ENCODE assay signal across 1 cellular context in genomic region chr6:37913210-37913609, GRCh38.
TF ChIP-seq lines count a peak whose summit lies in the region.

No MANE protein-coding gene starts in this region.

TF ChIP-seq in SK-N-SH treated with all-trans-retinoic acid at 6 μM for 48 hours, 23 proteins besides CTCF, POLR2A, EP300 and RAD21 (continued from another document):
- no peak for TF ChIP-seq ZNF8 (CRISPR knock-in tag; IDR thresholded peaks at IDR 0.05)
- TF ChIP-seq ZNF565 (CRISPR knock-in tag; conservative IDR thresholded peaks at IDR 0.05; ENCODE audit: low read depth), result no peak
- TF ChIP-seq BACH2 (CRISPR knock-in tag; IDR thresholded peaks at IDR 0.05; ENCODE audit: borderline replicate concordance), result no peak
- no peak for TF ChIP-seq ARNTL (CRISPR knock-in tag; IDR thresholded peaks at IDR 0.05; ENCODE audit: borderline replicate concordance, low read depth)
